In the genomic region with DNA sequence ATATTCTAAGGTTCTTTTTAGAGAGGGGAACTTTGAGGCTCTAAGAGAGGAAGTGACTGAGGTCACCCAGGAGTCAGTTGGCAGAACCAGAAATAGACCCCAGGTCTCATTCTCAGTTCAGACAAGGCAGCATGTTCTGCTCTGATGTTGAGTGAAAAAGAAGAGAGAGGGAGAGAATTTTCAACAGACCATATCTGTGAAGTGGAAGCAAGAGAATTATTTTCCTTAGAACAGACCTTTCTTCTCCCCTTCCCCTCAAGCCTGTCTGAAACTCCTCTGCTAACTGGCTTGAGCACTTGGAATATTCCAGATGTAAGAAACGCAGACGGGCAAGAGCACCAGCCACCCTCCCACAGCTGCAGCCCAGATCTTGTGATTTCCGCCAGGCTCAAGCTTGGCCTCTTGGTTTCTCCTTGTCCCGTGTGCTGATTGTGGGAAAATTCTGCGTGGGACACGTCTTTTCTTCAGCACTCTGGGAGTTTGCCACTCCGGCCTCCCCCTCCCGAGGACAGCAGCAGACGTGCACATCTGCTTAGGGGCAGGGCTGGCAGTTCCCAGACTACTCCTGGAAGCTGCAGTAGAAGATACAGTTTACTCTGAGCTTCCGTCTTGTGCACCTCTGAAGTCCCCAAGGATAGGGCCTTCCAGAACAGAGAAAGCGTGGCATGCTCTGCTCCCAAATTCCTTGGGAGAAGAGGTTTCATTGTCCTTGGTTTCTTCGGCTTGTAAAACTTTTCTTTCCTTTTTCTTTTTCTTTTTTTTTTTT, we compare ENCODE assay signal across 8 cellular contexts. TPM values are rescaled to one million over a fixed set of nuclear protein-coding genes. Genes with fewer than 3 reads are reported as not detected.
DNase-seq lines count a peak whose midpoint lies in the region; ATAC-seq, FAIRE-seq and TF ChIP-seq lines count a peak whose summit lies in the region.

No MANE protein-coding gene starts in this region.

- peak in 1 of 3 donors; percentile 30 for DNase-seq in right lobe of liver
- DNase-seq in HepG2 (ENCODE audit: low spot score), result no peak
- DNase-seq in upper lobe of right lung, result peak; percentile 69
- no peak for DNase-seq in NCI-H187 treated with DMSO at 0.1 percent for 48 hours (lab: John Stamatoyannopoulos, UW)
- DNase-seq in GM03348 (ENCODE audit: low spot score), result no peak
- DNase-seq in dorsolateral prefrontal cortex, result no peak

- H3K27me3 ChIP-seq in right lobe of liver (no peaks in the 10 kb centered on the region), HepG2 (ENCODE audit: control insufficient read depth in 1 of 2, insufficient read depth in 2 of 2, low read length in 2 of 2) (0 out of 5 replicates have a peak, but pooled peaks cover 0 to 2% of the 10 kb centered on the region in 2 experiments), SU-DHL-6 (ENCODE audit: low read length) (no peaks in the 10 kb centered on the region), upper lobe of right lung (no peaks in the 10 kb centered on the region), dorsolateral prefrontal cortex (peaks cover 0 to 7% (median 0%) of the 10 kb centered on the region in 45 donors)

- H3K9ac ChIP-seq in HepG2 (ENCODE audit: insufficient read depth, low read depth, low read length), result no peak overlapping the region
- peak overlapping the region; percentile 50 for H3K9ac ChIP-seq in SU-DHL-6 (ENCODE audit: low read length)

- ATAC-seq in right lobe of liver, result peak; percentile 28 to 69 (median 59)
- no peak for ATAC-seq in HepG2
- ATAC-seq in HG03045 (IDR thresholded peaks at IDR 0.05; ENCODE audit: unreplicated experiment), result peak; percentile 94
- ATAC-seq in upper lobe of right lung, result peak; percentile 72

- H3K4me2 ChIP-seq in HepG2 (ENCODE audit: low read depth, low read length), result no peak overlapping the region
- H3K4me2 ChIP-seq in SU-DHL-6 (ENCODE audit: low read depth, low read length, poor library complexity, severe bottlenecking), result peak overlapping the region; percentile 69

- H3K9me3 ChIP-seq in right lobe of liver (no peaks in the 10 kb centered on the region), HepG2 (ENCODE audit: low read length) (no peaks in the 10 kb centered on the region), SU-DHL-6 (ENCODE audit: insufficient read depth, low read length) (no peaks in the 10 kb centered on the region), upper lobe of right lung (no peaks in the 10 kb centered on the region)

- H3K4me1 ChIP-seq in right lobe of liver (no peaks in the 10 kb centered on the region), HepG2 (ENCODE audit: insufficient read depth, low read length) (no peaks in the 10 kb centered on the region), upper lobe of right lung (peaks cover 11% of the 10 kb centered on the region)

- H3F3A ChIP-seq in SU-DHL-6 (ENCODE audit: insufficient read depth), result peaks cover 19% of the 10 kb centered on the region

- H3K4me3 ChIP-seq in right lobe of liver (no peak overlapping the region), HepG2 (replicated peaks in 1 of 3; ENCODE audit: insufficient read depth in 1 of 3, low read depth in 2 of 3, low read length in 3 of 3) (no peak overlapping the region), SU-DHL-6 (ENCODE audit: insufficient read depth, low read length, poor library complexity, severe bottlenecking) (peak overlapping the region; percentile 38), upper lobe of right lung (no peak overlapping the region), dorsolateral prefrontal cortex (no peak overlapping the region)

- no TSS peak for BruUV-seq in HepG2 (replicated peaks; lab: Mats Ljungman, UMichigan)

- no peak for TF ChIP-seq RAD21 in HepG2 (CRISPR knock-in tag; IDR thresholded peaks at IDR 0.05)

- H4K20me1 ChIP-seq in HepG2 (ENCODE audit: insufficient read depth, low read length) (no peaks in the 10 kb centered on the region), SU-DHL-6 (ENCODE audit: low read depth, low read length) (no peaks in the 10 kb centered on the region)

- in situ Hi-C loops in HepG2 (cut with HindIII; ENCODE audit: extremely low pct_ligation_motif_present, low pct_unique_long_range_greater_than_20kb), result no loop called here

- TF ChIP-seq EP300 in HepG2 (IDR thresholded peaks at IDR 0.05; ENCODE audit: low read depth in 2 of 2, low read length in 2 of 2), result no peak
- no peak for TF ChIP-seq EP300 in HepG2 (CRISPR knock-in tag; IDR thresholded peaks at IDR 0.05; ENCODE audit: borderline replicate concordance)

- H2AFZ ChIP-seq in HepG2 (ENCODE audit: low read length) (no peak overlapping the region), SU-DHL-6 (ENCODE audit: low read depth, low read length, severe bottlenecking) (peak overlapping the region; percentile 75)

- 55% methylated on average over 9 of the region's 12 CpGs for WGBS in right lobe of liver (ENCODE audit: insufficient coverage, low coverage, low lambda C conversion rate, missing lambda C conversion rate)
- 19% methylated on average over 10 of the region's 12 CpGs for WGBS in HepG2 (ENCODE audit: low lambda C conversion rate)

- H3K27ac ChIP-seq in right lobe of liver (no peak overlapping the region), HepG2 (ENCODE audit: extremely low read length, insufficient read depth, low read length) (no peak overlapping the region), SU-DHL-6 (ENCODE audit: low read depth, low read length) (peak overlapping the region; percentile 77), upper lobe of right lung (no peak overlapping the region), dorsolateral prefrontal cortex (peak overlapping the region in 6 of 59 donors; percentile 8 to 35 (median 21))

- TF ChIP-seq POLR2A in right lobe of liver (IDR thresholded peaks at IDR 0.05), result no peak
- no peak for TF ChIP-seq POLR2A in HepG2 (IDR thresholded peaks at IDR 0.05; ENCODE audit: insufficient read depth in 1 of 2, low read depth in 2 of 2, low read length in 2 of 2)

- POLR2A ChIA-PET in HepG2 (lab: Yijun Ruan, JAX), result no interaction called here

- no peak for FAIRE-seq in HepG2 (lab: Jason Lieb, UNC)

- no peaks in the 10 kb centered on the region for H3K36me3 ChIP-seq in right lobe of liver
- no peaks in the 10 kb centered on the region for H3K36me3 ChIP-seq in HepG2 (replicated peaks in 1 of 2; ENCODE audit: control insufficient read depth in 1 of 2, insufficient read depth in 2 of 2, low read length in 2 of 2)
- no peaks in the 10 kb centered on the region for H3K36me3 ChIP-seq in SU-DHL-6 (ENCODE audit: low read length)
- no peaks in the 10 kb centered on the region for H3K36me3 ChIP-seq in upper lobe of right lung

- no peaks in the 10 kb centered on the region for H3K9me2 ChIP-seq in SU-DHL-6 (replicated peaks; ENCODE audit: insufficient read depth, low read length)

- CTCF ChIA-PET in HepG2 (lab: Yijun Ruan, JAX; ENCODE audit: low intra/inter-chr PET ratio, low total read pairs), result no interaction called here

- intact Hi-C loops in right lobe of liver (cut with DNase I) (no loop called here), HepG2 (cut with micrococcal nuclease; ENCODE audit: unreplicated experiment) (no loop called here), upper lobe of right lung (cut with DNase I) (no loop called here), dorsolateral prefrontal cortex (cut with DNase I) (no loop called here)

- no peak for TF ChIP-seq CTCF in right lobe of liver (IDR thresholded peaks at IDR 0.05)
- TF ChIP-seq CTCF in HepG2 (CRISPR knock-in tag; IDR thresholded peaks at IDR 0.05), result no peak
- TF ChIP-seq CTCF in SU-DHL-6 (IDR thresholded peaks at IDR 0.05; ENCODE audit: insufficient read depth, low read length, poor library complexity, severe bottlenecking), result no peak
- no peak for TF ChIP-seq CTCF in upper lobe of right lung (IDR thresholded peaks at IDR 0.05)
- no peak for TF ChIP-seq CTCF in dorsolateral prefrontal cortex (IDR thresholded peaks at IDR 0.05 in 54 of 56, conservative IDR thresholded peaks at IDR 0.05 in 2 of 56; ENCODE audit: low read depth in 1 of 56, partially characterized antibody in 56 of 56)

- no peaks in the 10 kb centered on the region for H3K79me2 ChIP-seq in HepG2 (ENCODE audit: insufficient read depth, low read length)
- H3K79me2 ChIP-seq in SU-DHL-6 (ENCODE audit: insufficient read depth, low read length), result no peaks in the 10 kb centered on the region

TF ChIP-seq in HepG2, 621 proteins besides CTCF, POLR2A, EP300 and RAD21 (continues in another document):
- TF ChIP-seq ATM (IDR thresholded peaks at IDR 0.05; ENCODE audit: borderline replicate concordance) (no peak), ZNF274 (CRISPR knock-in tag; IDR thresholded peaks at IDR 0.05) (no peak)
- TF ChIP-seq, protein P1, sequence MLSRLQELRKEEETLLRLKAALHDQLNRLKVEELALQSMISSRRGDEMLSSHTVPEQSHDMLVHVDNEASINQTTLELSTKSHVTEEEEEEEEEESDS (CRISPR knock-in tag; IDR thresholded peaks at IDR 0.05; ENCODE audit: borderline replicate concordance), result no peak

RNA-seq across cellular contexts. Expression of gene IKZF1, which starts 22.7 kb away (rescaled TPM):
- total RNA-seq in right lobe of liver (1 to 10 TPM; 3.1 to 9.6 (median 5.2) TPM), HepG2 (2016; rRNA removed; fragmentation: Illumina TruSeq; extraction: Trizol) (not detected in 2 replicates), upper lobe of right lung (41.4 TPM), dorsolateral prefrontal cortex (10 to 100 TPM in 18 of 120 experiments, 1 to 10 TPM in 102; 1.7 to 15.4 (median 6.4) TPM)
- not detected in 2 replicates for total RNA-seq in HepG2 (2016; cell fraction: cytosol; rRNA removed; fragmentation: Illumina TruSeq; extraction: Trizol; ENCODE audit: low read depth)
- total RNA-seq in HepG2 (2016; cell fraction: insoluble cytoplasmic fraction; rRNA removed; fragmentation: Illumina TruSeq; extraction: Trizol), result not detected in 2 replicates
- total RNA-seq in HepG2 (2016; cell fraction: membrane; rRNA removed; fragmentation: Illumina TruSeq; extraction: Trizol), result not detected in 2 replicates
- not detected in 2 replicates for total RNA-seq in HepG2 (2016; cell fraction: nucleus; rRNA removed; fragmentation: Illumina TruSeq; extraction: Trizol)
- not detected in 2 replicates for polyA plus RNA-seq in HepG2 (2011; rRNA removed)
- polyA plus RNA-seq in HepG2 (2011; cell fraction: cytosol; rRNA removed), result 0.01 TPM in 1 of 2 replicates, not detected in the other
- polyA plus RNA-seq in HepG2 (2011; cell fraction: nucleus; rRNA removed), result not detected in 2 replicates
- not detected in 2 replicates for polyA plus RNA-seq in HepG2 (2012)
- polyA plus RNA-seq in HepG2 (2016; cell fraction: cytosol; fragmentation: Illumina TruSeq; extraction: Trizol; ENCODE audit: low read depth), result not detected in 2 replicates
- polyA plus RNA-seq in HepG2 (2016; cell fraction: insoluble cytoplasmic fraction; fragmentation: Illumina TruSeq; extraction: Trizol; ENCODE audit: low read depth), result not detected in 2 replicates
- polyA plus RNA-seq in HepG2 (2016; cell fraction: membrane; fragmentation: Illumina TruSeq; extraction: Trizol; ENCODE audit: low read depth), result not detected in 2 replicates
- polyA plus RNA-seq in HepG2 (2016; cell fraction: nucleus; fragmentation: Illumina TruSeq; extraction: Trizol; ENCODE audit: insufficient read depth, low read depth), result not detected in 2 replicates
- polyA minus RNA-seq in HepG2 (2011; rRNA and poly(A)+ RNA removed; ENCODE audit: low replicate concordance), result 0.06 and 0.23 TPM in 2 replicates
- not detected in 2 replicates for polyA minus RNA-seq in HepG2 (2011; cell fraction: cytosol; rRNA and poly(A)+ RNA removed)
- not detected in 2 replicates for polyA minus RNA-seq in HepG2 (2011; cell fraction: nucleus; rRNA and poly(A)+ RNA removed)
